In the genomic region with DNA sequence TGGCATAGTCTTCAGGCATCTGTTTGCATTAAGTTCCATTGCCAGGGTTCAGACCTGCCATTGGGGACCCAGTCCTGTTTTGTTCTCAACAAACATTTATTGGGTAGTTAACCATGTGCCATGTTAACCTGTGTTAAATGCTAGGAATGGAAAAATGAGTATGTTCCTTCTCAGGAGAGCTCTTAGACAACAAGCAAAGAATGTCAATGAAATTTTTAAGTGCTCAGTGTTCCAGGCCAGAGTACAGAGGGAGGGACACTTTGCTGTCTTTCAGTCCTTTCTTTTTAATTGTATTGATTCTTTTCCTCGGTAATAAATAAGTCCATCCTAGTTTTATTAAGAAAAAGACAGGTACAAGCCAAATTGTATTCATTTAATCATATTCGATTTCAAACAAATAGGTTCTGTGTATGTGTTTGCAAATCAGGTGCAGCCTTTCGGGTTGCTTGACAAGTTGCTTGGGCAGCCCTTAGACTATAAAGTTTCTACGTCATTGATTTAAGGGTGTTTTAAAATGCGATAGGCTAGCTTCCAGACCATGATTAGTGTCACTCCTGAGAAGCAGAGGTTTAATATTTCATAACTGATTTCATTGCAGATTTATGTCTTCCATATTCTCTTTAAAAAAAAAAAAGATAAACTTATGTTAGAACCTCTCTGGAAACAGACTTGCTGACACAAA, we compare ENCODE assay signal across 10 cellular contexts.
"Had no signal": no experiment of that assay in that cellular context is flagged by ENCODE, and none has a peak within 500 bp of the region (broad histone marks: within the 10 kb centered on the region; RNA-seq: fewer than 3 reads in every experiment).

No MANE protein-coding gene starts in this region.

- H3K4me3 Mint-ChIP-seq: HFFc6, IgD-negative memory B cell had no signal

- H3K4me3 ChIP-seq: GM23248, HAP-1 had no signal

- H3K4me1 Mint-ChIP-seq: IgD-negative memory B cell had no signal

- DNase-seq: GM23248, GOT3, H7, HFFc6, KBM-7 had no signal

- H3K27me3 Mint-ChIP-seq: IgD-negative memory B cell had no signal

- H3K27ac Mint-ChIP-seq: HFFc6, IgD-negative memory B cell had no signal

- H3K27ac ChIP-seq: GM23248, HL-60 had no signal

- ATAC-seq: HCT116, HepG2 had no signal

- H3K9me3 Mint-ChIP-seq: HFFc6, IgD-negative memory B cell had no signal

- H3K9me3 ChIP-seq: HAP-1 had no signal

- H3K36me3 ChIP-seq: HAP-1 had no signal
